ENCODE assay signal across 28 cellular contexts in the genomic region with DNA sequence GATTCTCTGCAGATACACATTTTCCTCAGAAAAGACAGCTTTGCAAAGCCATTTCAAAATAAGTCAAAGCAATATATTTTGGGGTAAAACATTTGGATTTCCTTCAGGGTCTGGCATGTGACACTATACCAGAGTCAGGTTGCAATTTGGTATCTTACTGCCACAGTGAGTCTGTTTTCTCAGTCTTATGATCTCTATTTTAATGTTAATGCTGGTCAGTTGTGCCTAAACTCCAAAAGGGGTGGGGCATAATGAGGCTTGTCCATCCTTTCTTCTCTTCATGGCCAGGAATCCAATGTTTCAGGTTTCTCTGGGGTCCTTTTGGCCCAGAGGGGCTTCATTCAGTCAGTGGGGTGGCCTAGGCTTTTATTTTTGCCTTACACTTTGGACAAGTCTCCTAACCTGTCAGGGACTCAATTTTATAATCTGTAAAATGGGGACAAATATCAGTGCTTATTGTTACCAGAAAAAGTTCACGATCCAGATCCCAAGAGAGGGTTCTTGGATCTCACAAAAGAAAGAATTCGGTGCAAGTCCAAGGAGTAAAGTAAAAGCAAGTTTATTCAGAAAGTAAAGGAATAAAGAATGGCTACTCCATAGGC.
"Had no signal": no experiment of that assay in that cellular context is flagged by ENCODE, and none has a peak within 500 bp of the region (broad histone marks: within the 10 kb centered on the region; RNA-seq: fewer than 3 reads in every experiment).

No MANE protein-coding gene starts in this region.

- H3K36me3 Mint-ChIP-seq: activated naive CD8-positive, alpha-beta T cell treated with anti-CD3 and anti-CD28 coated beads for 36 hours; T-cell had no signal

- DNase-seq: activated CD4-positive, alpha-beta memory T cell treated with anti-CD3 and anti-CD28 coated beads, Interleukin-2, amount 10 ng/mL, durations not matched to agents 7 days and 5 days; activated CD4-positive, alpha-beta T cell treated with anti-CD3 and anti-CD28 coated beads for 36 hours; activated CD4-positive, alpha-beta T cell treated with anti-CD3 and anti-CD28 coated beads, Interleukin-2, amount 50 U/mL, for 1 hour; activated gamma-delta T cell treated with Interleukin-2 at 50 U/mL for 16 hours; activated naive CD4-positive, alpha-beta T cell treated with anti-CD3 and anti-CD28 coated beads, Interleukin-2, amount 10 ng/mL, durations not matched to agents 7 days and 5 days; activated naive CD8-positive, alpha-beta T cell treated with anti-CD3 and anti-CD28 coated beads for 36 hours; activated T-cell treated with anti-CD3 and anti-CD28 coated beads for 4 hours; activated T-cell treated with anti-CD3 and anti-CD28 coated beads, Interleukin-2, amount 50 U/mL, for 72 hours; brain microvascular endothelial cell; MG63; MV-4-11; NCI-H1092 treated with DMSO at 0.1 percent for 48 hours; NCI-H1417 treated with DMSO at 0.1 percent for 48 hours; NCI-H1694 treated with DMSO at 0.1 percent for 48 hours; NCI-H2029 treated with DMSO at 0.1 percent for 48 hours; NCI-H345; NCI-H510A; NCI-H69; NK-92 treated with Interleukin-12 subunit alpha and Interleukin-12 subunit beta, amount 100 ng/mL, for 24 hours; OCI-M1; RPMI8226; T-cell; T-helper 2 cell; T1000 had no signal

- H3K27me3 ChIP-seq: brain microvascular endothelial cell, cardiac muscle cell, MG63 had no signal

- H3K27me3 Mint-ChIP-seq: activated CD4-positive, alpha-beta memory T cell treated with anti-CD3 and anti-CD28 coated beads, Interleukin-2, amount 10 ng/mL, durations not matched to agents 7 days and 5 days; activated CD4-positive, alpha-beta T cell treated with anti-CD3 and anti-CD28 coated beads for 36 hours; activated naive CD4-positive, alpha-beta T cell treated with anti-CD3 and anti-CD28 coated beads, Interleukin-2, amount 10 ng/mL, durations not matched to agents 7 days and 5 days; activated naive CD8-positive, alpha-beta T cell treated with anti-CD3 and anti-CD28 coated beads for 36 hours; T-cell had no signal

- H3K36me3 ChIP-seq: brain microvascular endothelial cell, cardiac muscle cell, MG63 had no signal

- H3K4me3 ChIP-seq: cardiac muscle cell, MG63, SK-N-MC had no signal

- H3K4me1 Mint-ChIP-seq: activated CD4-positive, alpha-beta memory T cell treated with anti-CD3 and anti-CD28 coated beads, Interleukin-2, amount 10 ng/mL, durations not matched to agents 7 days and 5 days; activated CD4-positive, alpha-beta T cell treated with anti-CD3 and anti-CD28 coated beads for 36 hours; activated naive CD4-positive, alpha-beta T cell treated with anti-CD3 and anti-CD28 coated beads, Interleukin-2, amount 10 ng/mL, durations not matched to agents 7 days and 5 days; activated naive CD8-positive, alpha-beta T cell treated with anti-CD3 and anti-CD28 coated beads for 36 hours; T-cell had no signal

- H3K27ac Mint-ChIP-seq: activated CD4-positive, alpha-beta memory T cell treated with anti-CD3 and anti-CD28 coated beads, Interleukin-2, amount 10 ng/mL, durations not matched to agents 7 days and 5 days; activated CD4-positive, alpha-beta T cell treated with anti-CD3 and anti-CD28 coated beads for 36 hours; activated naive CD4-positive, alpha-beta T cell treated with anti-CD3 and anti-CD28 coated beads, Interleukin-2, amount 10 ng/mL, durations not matched to agents 7 days and 5 days; activated naive CD8-positive, alpha-beta T cell treated with anti-CD3 and anti-CD28 coated beads for 36 hours; activated T-cell treated with anti-CD3 and anti-CD28 coated beads, Interleukin-2, amount 50 U/mL, for 72 hours; activated T-helper 2 cell treated with anti-CD3 and anti-CD28 coated beads, Interferon-gamma antibody, Interleukin-2, Interleukin-4, amounts not matched to agents 10 μg/mL and 5 μg/mL and 100 μg/mL, durations not matched to agents 14 hours and 24 hours and 36 hours; T-cell had no signal

- H3K4me3 Mint-ChIP-seq: activated CD4-positive, alpha-beta memory T cell treated with anti-CD3 and anti-CD28 coated beads, Interleukin-2, amount 10 ng/mL, durations not matched to agents 7 days and 5 days; activated CD4-positive, alpha-beta T cell treated with anti-CD3 and anti-CD28 coated beads for 36 hours; activated naive CD4-positive, alpha-beta T cell treated with anti-CD3 and anti-CD28 coated beads, Interleukin-2, amount 10 ng/mL, durations not matched to agents 7 days and 5 days; activated naive CD8-positive, alpha-beta T cell treated with anti-CD3 and anti-CD28 coated beads for 36 hours; activated T-cell treated with anti-CD3 and anti-CD28 coated beads, Interleukin-2, amount 50 U/mL, for 72 hours; T-cell had no signal

- H3K9me3 ChIP-seq: MG63 had no signal

- H3K27ac ChIP-seq: brain microvascular endothelial cell, cardiac muscle cell, SK-N-MC, VCaP had no signal
